30 cellular contexts compared by ENCODE assay signal in genomic region chr2:80467262-80467811, GRCh38.
"Had no signal": no experiment of that assay in that cellular context is flagged by ENCODE, and none has a peak within 500 bp of the region (broad histone marks: within the 10 kb centered on the region; RNA-seq: fewer than 3 reads in every experiment).

No MANE protein-coding gene starts in this region.

- H3K27me3 ChIP-seq: ascending aorta, breast epithelium, cardiac muscle cell, colonic mucosa, esophagus squamous epithelium had no signal

- H3K4me1 ChIP-seq: ascending aorta, breast epithelium, colonic mucosa, esophagus squamous epithelium had no signal

- H3K27ac ChIP-seq: ascending aorta, breast epithelium, cardiac muscle cell, colonic mucosa, epithelial cell of prostate, esophagus squamous epithelium, WERI-Rb-1 had no signal

- H3K36me3 ChIP-seq: ascending aorta, breast epithelium, cardiac muscle cell, colonic mucosa, esophagus squamous epithelium, WERI-Rb-1 had no signal

- H3K4me3 ChIP-seq: ascending aorta, breast epithelium, cardiac muscle cell, colonic mucosa, esophagus squamous epithelium had no signal

- DNase-seq: activated B cell treated with CpG ODN at 0.5 μM for 24 hours; activated CD4-positive, alpha-beta memory T cell treated with anti-CD3 and anti-CD28 coated beads for 36 hours; activated CD4-positive, alpha-beta T cell treated with anti-CD3 and anti-CD28 coated beads for 48 hours; activated CD4-positive, alpha-beta T cell treated with anti-CD3 and anti-CD28 coated beads, Interleukin-2, amount 50 U/mL, for 1 hour; activated CD8-positive, alpha-beta memory T cell treated with anti-CD3 and anti-CD28 coated beads, Interleukin-2, amount 10 ng/mL, durations not matched to agents 7 days and 5 days; activated CD8-positive, alpha-beta memory T cell treated with anti-CD3 and anti-CD28 coated beads, Interleukin-2, amount 50 U/mL, for 4 hours; activated CD8-positive, alpha-beta T cell treated with anti-CD3 and anti-CD28 coated beads, Interleukin-2, amount 10 ng/mL, durations not matched to agents 7 days and 5 days; activated effector memory CD4-positive, alpha-beta T cell treated with anti-CD3 and anti-CD28 coated beads, Interleukin-2, amount 50 U/mL, for 16 hours; activated naive CD4-positive, alpha-beta T cell treated with anti-CD3 and anti-CD28 coated beads for 36 hours; activated naive CD8-positive, alpha-beta T cell treated with anti-CD3 and anti-CD28 coated beads for 36 hours; activated naive CD8-positive, alpha-beta T cell treated with anti-CD3 and anti-CD28 coated beads, Interleukin-2, amount 50 U/mL, for 24 hours; activated T-cell treated with anti-CD3 and anti-CD28 coated beads, Interleukin-2, amount 50 U/mL, for 1 hour; activated T-cell treated with anti-CD3 and anti-CD28 coated beads, Interleukin-2, amount 50 U/mL, for 48 hours; central memory CD4-positive, alpha-beta T cell; cerebellar nuclear complex; colonic mucosa; effector CD8-positive, alpha-beta T cell; esophagus squamous epithelium; head of caudate nucleus; hippocampal formation; T1000; WERI-Rb-1 had no signal

- ATAC-seq: activated CD4-positive, CD25-positive, alpha-beta regulatory T cell treated with anti-CD3 and anti-CD28 coated beads, Interleukin-2, amount 50 U/mL, for 24 hours; activated CD8-positive, alpha-beta memory T cell treated with anti-CD3 and anti-CD28 coated beads, Interleukin-2, amount 10 ng/mL, durations not matched to agents 7 days and 5 days; activated CD8-positive, alpha-beta T cell treated with anti-CD3 and anti-CD28 coated beads, Interleukin-2, amount 10 ng/mL, durations not matched to agents 7 days and 5 days; activated naive CD8-positive, alpha-beta T cell treated with anti-CD3 and anti-CD28 coated beads, Interleukin-2, amount 50 U/mL, for 24 hours had no signal

- H3K9me3 ChIP-seq: ascending aorta, breast epithelium, colonic mucosa, esophagus squamous epithelium had no signal

- FAIRE-seq: endometrium, endothelial cell of umbilical vein, frontal cortex had no signal
